In genomic region chr10:124999433-125000365, GRCh38 we compare ENCODE assay signal across 11 cellular contexts. TPM values are rescaled to one million over a fixed set of nuclear protein-coding genes. Genes with fewer than 3 reads are reported as not detected.
DNase-seq lines count a peak whose midpoint lies in the region; ATAC-seq and TF ChIP-seq lines count a peak whose summit lies in the region.
"Had no signal": no experiment of that assay in that cellular context is flagged by ENCODE, and none has a peak within 500 bp of the region (broad histone marks: within the 10 kb centered on the region; RNA-seq: fewer than 3 reads in every experiment).

No MANE protein-coding gene starts in this region.

- peak; percentile 18 to 58 for ATAC-seq in gastrocnemius medialis
- no peak for ATAC-seq in HG03442 (IDR thresholded peaks at IDR 0.05; ENCODE audit: unreplicated experiment)
- ATAC-seq in activated T-helper 17 cell treated with anti-CD3 and anti-CD28 coated beads, Interleukin-2, amount 50 U/mL, for 72 hours (replicated peaks), result no peak

- H3K4me3 ChIP-seq in gastrocnemius medialis, result no peak overlapping the region

- peaks cover 0 to 50% of the 10 kb centered on the region in 2 donors for H3K36me3 ChIP-seq in gastrocnemius medialis

- peak overlapping the region; percentile 42 to 72 (median 64) for H3K27ac ChIP-seq in gastrocnemius medialis

- H3K27me3 ChIP-seq in gastrocnemius medialis, result no peaks in the 10 kb centered on the region

- intact Hi-C loops in gastrocnemius medialis (cut with DNase I; ENCODE audit: low total_unique reads), result no loop called here

- peaks cover 25 to 46% of the 10 kb centered on the region in 2 donors for H3K4me1 ChIP-seq in gastrocnemius medialis

- H3K9me3 ChIP-seq in gastrocnemius medialis, result no peaks in the 10 kb centered on the region

- no peaks in the 10 kb centered on the region for H3K27me3 Mint-ChIP-seq in brain
- H3K27me3 Mint-ChIP-seq in activated T-helper 17 cell treated with anti-CD3 and anti-CD28 coated beads, Interleukin-2, amount 50 U/mL, for 72 hours, result no peaks in the 10 kb centered on the region

- no peaks in the 10 kb centered on the region for H3K9me3 Mint-ChIP-seq in brain
- H3K9me3 Mint-ChIP-seq in activated T-helper 17 cell treated with anti-CD3 and anti-CD28 coated beads, Interleukin-2, amount 50 U/mL, for 72 hours, result no peaks in the 10 kb centered on the region
- H3K9me3 Mint-ChIP-seq: central memory CD8-positive, alpha-beta T cell; memory B cell had no signal

- H3K4me1 Mint-ChIP-seq in brain, result peaks cover 50% of the 10 kb centered on the region
- H3K4me1 Mint-ChIP-seq in activated T-helper 17 cell treated with anti-CD3 and anti-CD28 coated beads, Interleukin-2, amount 50 U/mL, for 72 hours, result no peaks in the 10 kb centered on the region
- H3K4me1 Mint-ChIP-seq: central memory CD8-positive, alpha-beta T cell; memory B cell had no signal

- H3K36me3 Mint-ChIP-seq in brain, result peaks cover 26% of the 10 kb centered on the region
- H3K36me3 Mint-ChIP-seq in activated T-helper 17 cell treated with anti-CD3 and anti-CD28 coated beads, Interleukin-2, amount 50 U/mL, for 72 hours (ENCODE audit: low read depth), result no peaks in the 10 kb centered on the region
- H3K36me3 Mint-ChIP-seq: memory B cell had no signal

- in situ Hi-C loops in gastrocnemius medialis (cut with MboI; ENCODE audit: low sequenced_read_pairs in 4 of 4), result loop anchor here in 1 of 4 donors (10.0 kb wide), 1 partner anchor 55 kb away; no protein-coding TSS in a partner anchor

- peak overlapping the region in 3 of 5 experiments; percentile 20 to 51 (median 37) for H3K4me3 Mint-ChIP-seq in brain
- H3K4me3 Mint-ChIP-seq in activated T-helper 17 cell treated with anti-CD3 and anti-CD28 coated beads, Interleukin-2, amount 50 U/mL, for 72 hours, result no peak overlapping the region
- H3K4me3 Mint-ChIP-seq: central memory CD8-positive, alpha-beta T cell; memory B cell had no signal

- peak; percentile 90 for DNase-seq in GM04504 (ENCODE audit: low read depth)
- peak; percentile 93 for DNase-seq in hepatic stellate cell (ENCODE audit: low spot score)
- peak in 1 of 2 donors; percentile 62 for DNase-seq in gastrocnemius medialis
- DNase-seq in NOMO-1 treated with dmso at 0.1 percent for 144 hours (lab: John Stamatoyannopoulos, UW; ENCODE audit: unreplicated experiment), result no peak
- no peak for DNase-seq in NCI-H1436 (lab: John Stamatoyannopoulos, UW)
- DNase-seq: NCI-H2171 had no signal

- no peak for TF ChIP-seq POLR2A in gastrocnemius medialis (IDR thresholded peaks at IDR 0.05)

- peak overlapping the region; percentile 85 to 97 (median 94) for H3K27ac Mint-ChIP-seq in brain
- H3K27ac Mint-ChIP-seq in activated T-helper 17 cell treated with anti-CD3 and anti-CD28 coated beads, Interleukin-2, amount 50 U/mL, for 72 hours, result no peak overlapping the region
- H3K27ac Mint-ChIP-seq: memory B cell had no signal

- TF ChIP-seq CTCF in brain (conservative IDR thresholded peaks at IDR 0.05) (no peak), gastrocnemius medialis (IDR thresholded peaks at IDR 0.05 in 4 of 5, conservative IDR thresholded peaks at IDR 0.05 in 1 of 5) (no peak)

RNA-seq across cellular contexts. Expression of gene ZRANB1, which starts 57.8 kb away (rescaled TPM):
- polyA plus RNA-seq in brain (ENCODE audit: insufficient read depth, low read depth, low replicate concordance), result 18.7 TPM
- total RNA-seq in gastrocnemius medialis, result 10 to 100 TPM; 51.2 to 91.1 (median 74.6) TPM
- total RNA-seq in activated T-helper 17 cell treated with anti-CD3 and anti-CD28 coated beads, Interleukin-2, amount 50 U/mL, for 72 hours, result 1 to 10 TPM; 7.9 to 8.7 TPM

Comparison
In these comparisons a context has a peak if more than half of its experiments do, and no peak if none do; other contexts are left out.
1. DNase-seq: peak in GM04504 (single experiment) and hepatic stellate cell (single experiment); none in NOMO-1 treated with dmso at 0.1 percent for 144 hours (single experiment) and NCI-H1436 (single experiment).
2. ATAC-seq: peak in gastrocnemius medialis (2 of 2); none in HG03442 (single experiment) and activated T-helper 17 cell treated with anti-CD3 and anti-CD28 coated beads, Interleukin-2, amount 50 U/mL, for 72 hours (single experiment).
3. RNA of gene ZRANB1, which starts 57.8 kb away (total RNA-seq): 51.2 to 91.1 TPM in gastrocnemius medialis; 7.9 to 8.7 TPM in activated T-helper 17 cell treated with anti-CD3 and anti-CD28 coated beads, Interleukin-2, amount 50 U/mL, for 72 hours; every median in the first group is over 4 times any median in the second.